In genomic region chr6:28003661-28004060, GRCh38 we compare ENCODE assay signal across 22 cellular contexts. TPM values are rescaled to one million over a fixed set of nuclear protein-coding genes. Genes with fewer than 3 reads are reported as not detected.
"Had no signal": no experiment of that assay in that cellular context is flagged by ENCODE, and none has a peak within 500 bp of the region (broad histone marks: within the 10 kb centered on the region; RNA-seq: fewer than 3 reads in every experiment).

No MANE protein-coding gene starts in this region.

- H3K4me1 ChIP-seq: sigmoid colon had no signal

- ATAC-seq: activated CD4-positive, alpha-beta T cell treated with anti-CD3 and anti-CD28 coated beads for 36 hours; effector memory CD8-positive, alpha-beta T cell; natural killer cell treated with Interleukin-12 subunit alpha and Interleukin-12 subunit beta and Interleukin-15 and Interleukin-18, amount 100 ng/mL, for 72 hours; WTC11 had no signal

- H3K9me3 ChIP-seq: sigmoid colon had no signal

- H3K27ac ChIP-seq: cardiac muscle cell, sigmoid colon had no signal

- DNase-seq: activated CD4-positive, alpha-beta T cell treated with anti-CD3 and anti-CD28 coated beads for 36 hours; activated CD4-positive, alpha-beta T cell treated with anti-CD3 and anti-CD28 coated beads, Interleukin-2, amount 50 U/mL, for 48 hours; activated gamma-delta T cell treated with Interleukin-2 at 50 U/mL for 16 hours; activated T-cell treated with anti-CD3 and anti-CD28 coated beads for 4 hours; dermis blood vessel endothelial cell; effector memory CD8-positive, alpha-beta T cell; foreskin melanocyte; immature natural killer cell; posterior cingulate gyrus; sigmoid colon; stimulated activated CD8-positive, alpha-beta memory T cell treated with anti-CD3 and anti-CD28 coated beads, Interleukin-4, amount 100 ng/mL, for 48 hours; stimulated activated naive CD4-positive, alpha-beta T cell had no signal

- H3K36me3 ChIP-seq: cardiac muscle cell, sigmoid colon had no signal

- H3K27me3 ChIP-seq: cardiac muscle cell, sigmoid colon had no signal

- H3K4me3 ChIP-seq: cardiac muscle cell, sigmoid colon had no signal

RNA-seq across cellular contexts. Expression of gene OR2B6, which starts 46.6 kb away (rescaled TPM):
- total RNA-seq: activated CD4-positive, alpha-beta T cell treated with anti-CD3 and anti-CD28 coated beads for 36 hours; activated T-helper 1 cell treated with anti-CD3 and anti-CD28 coated beads, Interleukin-12 subunit alpha, Interleukin-12 subunit beta, Interleukin-2, Interleukin-4 antibody, amounts not matched to agents 30 ng/mL and 10 ng/mL and 1 ng/mL, durations not matched to agents 14 hours and 24 hours and 36 hours; cardiac muscle cell; chondrocyte; dermis blood vessel endothelial cell; mesenteric fat pad; natural killer cell treated with Interleukin-12 subunit alpha and Interleukin-12 subunit beta and Interleukin-15 and Interleukin-18, amount 100 ng/mL, for 72 hours; renal cortical epithelial cell; sigmoid colon; urinary bladder; WTC11 had no signal
- polyA plus RNA-seq: cardiac muscle cell, fibroblast of lung, immature natural killer cell, liver, urinary bladder had no signal
